Comparison of ENCODE assay signal across 1 cellular context in genomic region chr7:77696643-77697534, GRCh38.
TF ChIP-seq lines count a peak whose summit lies in the region.

No MANE protein-coding gene starts in this region.

TF ChIP-seq in K562, 482 proteins besides CTCF, POLR2A, EP300 and RAD21 (continued from another document and continues in another):
- TF ChIP-seq ZNF318 (IDR thresholded peaks at IDR 0.05; ENCODE audit: borderline replicate concordance in 1 of 2, low read depth in 1 of 2) (no peak), CBX3 (IDR thresholded peaks at IDR 0.05; ENCODE audit: borderline replicate concordance in 1 of 2, low read length in 2 of 2) (no peak), IFI16 (CRISPR knock-in tag; IDR thresholded peaks at IDR 0.05) (no peak), TBL1XR1 (IDR thresholded peaks at IDR 0.05; ENCODE audit: low read length in 2 of 2) (no peak), MBD1 (CRISPR knock-in tag; IDR thresholded peaks at IDR 0.05) (no peak), ELK1 (CRISPR knock-in tag; IDR thresholded peaks at IDR 0.05) (no peak), RBM14 (IDR thresholded peaks at IDR 0.05; ENCODE audit: borderline replicate concordance, insufficient read depth, low read depth, low read length) (0 out of 2 replicates have a peak, but pooled peaks have one; percentile 29), NBN (IDR thresholded peaks at IDR 0.05; ENCODE audit: low read depth) (no peak), MCM7 (IDR thresholded peaks at IDR 0.05) (no peak), CCAR2 (IDR thresholded peaks at IDR 0.05; ENCODE audit: low read depth, low read length) (no peak), CREB5 (CRISPR knock-in tag; IDR thresholded peaks at IDR 0.05) (no peak), ZNF133 (CRISPR knock-in tag; IDR thresholded peaks at IDR 0.05) (0 out of 2 replicates have a peak, but pooled peaks have one; percentile 27), TEAD4 (IDR thresholded peaks at IDR 0.05; ENCODE audit: low read length) (peak; percentile 17; the same call in 1 of the 2 replicates), TEAD4 (CRISPR knock-in tag; IDR thresholded peaks at IDR 0.05; ENCODE audit: borderline replicate concordance) (peak; percentile 62; the same call in 1 of the 2 replicates), SAFB2 (IDR thresholded peaks at IDR 0.05; ENCODE audit: borderline replicate concordance, low read depth, low read length, severe bottlenecking) (no peak), SREBF1 (IDR thresholded peaks at IDR 0.05; ENCODE audit: borderline replicate concordance, low read depth, low read length) (no peak), RAD51 (IDR thresholded peaks at IDR 0.05; ENCODE audit: borderline replicate concordance, low read depth) (no peak), ZNF785 (CRISPR knock-in tag; IDR thresholded peaks at IDR 0.05) (no peak), CAMTA2 (CRISPR knock-in tag; conservative IDR thresholded peaks at IDR 0.05) (no peak), USF2 (CRISPR knock-in tag; IDR thresholded peaks at IDR 0.05) (0 out of 2 replicates have a peak, but pooled peaks have one; percentile 6), ZNF23 (CRISPR knock-in tag; IDR thresholded peaks at IDR 0.05) (no peak), HOXB6 (CRISPR knock-in tag; IDR thresholded peaks at IDR 0.05; ENCODE audit: borderline replicate concordance) (no peak), YBX1 (IDR thresholded peaks at IDR 0.05) (no peak), WHSC1 (IDR thresholded peaks at IDR 0.05; ENCODE audit: low read length) (no peak), HINFP (tag; conservative IDR thresholded peaks at IDR 0.05; ENCODE audit: low read depth) (no peak), PPARD (CRISPR knock-in tag; IDR thresholded peaks at IDR 0.05) (no peak), HSF4 (CRISPR knock-in tag; IDR thresholded peaks at IDR 0.05; ENCODE audit: borderline replicate concordance) (no peak), PHB2 (IDR thresholded peaks at IDR 0.05; ENCODE audit: low read depth) (no peak), MTA1 (IDR thresholded peaks at IDR 0.05; ENCODE audit: borderline replicate concordance) (no peak), ZNF347 (CRISPR knock-in tag; IDR thresholded peaks at IDR 0.05; ENCODE audit: low read depth) (no peak), NFYB (IDR thresholded peaks at IDR 0.05; ENCODE audit: extremely low read depth, insufficient read length) (no peak), CREB3 (tag; conservative IDR thresholded peaks at IDR 0.05; ENCODE audit: low read depth) (no peak), CREBBP (IDR thresholded peaks at IDR 0.05; ENCODE audit: low read depth, low read length) (no peak), CBX5 (IDR thresholded peaks at IDR 0.05; ENCODE audit: borderline replicate concordance, low read depth) (0 out of 2 replicates have a peak, but pooled peaks have one; percentile 1), ZNF212 (CRISPR knock-in tag; IDR thresholded peaks at IDR 0.05) (no peak), ZNF121 (CRISPR knock-in tag; conservative IDR thresholded peaks at IDR 0.05) (no peak), JUN (IDR thresholded peaks at IDR 0.05; ENCODE audit: borderline replicate concordance, low read depth, low read length) (no peak), JUN (CRISPR knock-in tag; IDR thresholded peaks at IDR 0.05; ENCODE audit: borderline replicate concordance) (peak; percentile 91; the same call in 1 of the 2 replicates), CREB3L1 (IDR thresholded peaks at IDR 0.05; ENCODE audit: borderline replicate concordance, low read depth) (no peak), MED1 (CRISPR knock-in tag; IDR thresholded peaks at IDR 0.05; ENCODE audit: borderline replicate concordance) (no peak), CBFB (CRISPR knock-in tag; IDR thresholded peaks at IDR 0.05) (no peak), NR0B1 (IDR thresholded peaks at IDR 0.05; ENCODE audit: partially characterized antibody) (no peak), HMG20A (CRISPR knock-in tag; conservative IDR thresholded peaks at IDR 0.05) (no peak), CEBPG (CRISPR knock-in tag; IDR thresholded peaks at IDR 0.05) (0 out of 2 replicates have a peak, but pooled peaks have one; percentile 24), CEBPG (tag; conservative IDR thresholded peaks at IDR 0.05 in 1 of 2, IDR thresholded peaks at IDR 0.05 in 1 of 2) (no peak), XRCC4 (IDR thresholded peaks at IDR 0.05; ENCODE audit: extremely low read depth, insufficient read depth, insufficient read length) (no peak), HNRNPUL1 (IDR thresholded peaks at IDR 0.05; ENCODE audit: low read length) (no peak), KLF10 (CRISPR knock-in tag; IDR thresholded peaks at IDR 0.05) (no peak), ZNF311 (CRISPR knock-in tag; IDR thresholded peaks at IDR 0.05) (no peak)
